In the genomic region with DNA sequence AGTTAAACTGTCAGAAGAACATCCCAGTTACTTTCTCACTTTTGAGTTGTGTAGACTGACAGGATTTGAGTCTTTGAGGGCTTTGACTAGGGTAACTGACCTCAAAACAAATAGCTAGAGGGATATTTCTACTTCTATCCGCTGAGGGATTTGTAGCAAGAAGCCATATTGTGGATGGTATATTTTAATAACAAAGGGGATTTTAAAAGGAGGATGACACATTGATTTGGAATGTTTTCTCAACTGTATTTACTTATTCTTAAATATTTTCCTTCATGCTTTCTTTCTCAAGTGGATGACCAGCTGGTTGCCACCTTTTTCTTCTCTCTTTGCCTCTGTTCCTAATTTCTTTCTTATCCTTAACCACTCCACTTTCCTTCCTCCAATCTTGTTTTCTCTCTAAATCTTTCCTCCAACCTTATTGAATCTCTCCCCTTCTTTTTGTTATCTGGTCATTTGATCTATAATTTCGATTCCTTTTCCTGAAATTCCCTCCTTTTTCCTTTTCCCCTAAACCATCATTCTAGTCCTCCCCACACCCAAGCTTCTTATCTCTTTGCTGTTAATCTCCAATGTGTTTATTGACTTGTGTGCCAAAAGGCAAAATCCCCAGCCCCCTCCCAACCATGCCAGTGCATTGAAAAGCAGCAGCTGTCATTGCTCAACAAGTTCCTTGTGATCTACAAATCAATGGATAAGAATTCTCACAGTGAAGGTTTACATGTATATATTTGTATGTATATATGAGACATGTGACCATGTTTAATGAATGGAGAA, we compare ENCODE assay signal across 11 cellular contexts.
DNase-seq lines count a peak whose midpoint lies in the region; ATAC-seq and TF ChIP-seq lines count a peak whose summit lies in the region.
"Had no signal": no experiment of that assay in that cellular context is flagged by ENCODE, and none has a peak within 500 bp of the region (broad histone marks: within the 10 kb centered on the region; RNA-seq: fewer than 3 reads in every experiment).

No MANE protein-coding gene starts in this region.

- no peak overlapping the region for H3K4me3 Mint-ChIP-seq in activated naive CD8-positive, alpha-beta T cell treated with anti-CD3 and anti-CD28 coated beads for 36 hours
- H3K4me3 Mint-ChIP-seq: CD14-positive monocyte had no signal

- DNase-seq in AG10803 (ENCODE audit: low read depth) (peak; percentile 59), NCI-H82 (lab: John Stamatoyannopoulos, UW) (peak; percentile 80), epithelial cell of esophagus (ENCODE audit: low read depth) (peak; percentile 46), dorsolateral prefrontal cortex (no peak), thyroid gland (no peak)
- DNase-seq in activated naive CD8-positive, alpha-beta T cell treated with anti-CD3 and anti-CD28 coated beads for 36 hours, result no peak
- DNase-seq: anterior cingulate cortex, head of caudate nucleus had no signal

- WGBS in thyroid gland, 2 donors, result 88 to 95% methylated on average over 2 of the region's 2 CpGs

- no peaks in the 10 kb centered on the region for H3K9me3 Mint-ChIP-seq in activated naive CD8-positive, alpha-beta T cell treated with anti-CD3 and anti-CD28 coated beads for 36 hours

- H3K4me3 ChIP-seq in AG10803 (ENCODE audit: low read length), result no peak overlapping the region
- no peak overlapping the region for H3K4me3 ChIP-seq in epithelial cell of esophagus (ENCODE audit: low read length)
- H3K4me3 ChIP-seq in muscle layer of duodenum (ENCODE audit: low read depth in 1 of 2, low read length in 2 of 2), result no peak overlapping the region
- no peak overlapping the region for H3K4me3 ChIP-seq in dorsolateral prefrontal cortex
- no peak overlapping the region for H3K4me3 ChIP-seq in thyroid gland (replicated peaks in 1 of 3)

- H3K9me3 ChIP-seq in muscle layer of duodenum (ENCODE audit: control insufficient read depth in 1 of 2, low read length in 2 of 2) (no peaks in the 10 kb centered on the region), thyroid gland (no peaks in the 10 kb centered on the region)

- peaks cover 3% of the 10 kb centered on the region for H3K36me3 Mint-ChIP-seq in activated naive CD8-positive, alpha-beta T cell treated with anti-CD3 and anti-CD28 coated beads for 36 hours

- H3K27me3 Mint-ChIP-seq in activated naive CD8-positive, alpha-beta T cell treated with anti-CD3 and anti-CD28 coated beads for 36 hours, result no peaks in the 10 kb centered on the region

- intact Hi-C loops in dorsolateral prefrontal cortex (cut with DNase I) (no loop called here), thyroid gland (cut with DNase I) (no loop called here)

- H3K4me1 ChIP-seq in muscle layer of duodenum (ENCODE audit: control insufficient read depth in 1 of 2, insufficient read depth in 2 of 2, low read length in 2 of 2) (peaks cover 21 to 27% of the 10 kb centered on the region in 2 donors), thyroid gland (peaks cover 21 to 23% of the 10 kb centered on the region in 2 donors)

- no peak overlapping the region for H3K27ac Mint-ChIP-seq in activated naive CD8-positive, alpha-beta T cell treated with anti-CD3 and anti-CD28 coated beads for 36 hours
- H3K27ac Mint-ChIP-seq: CD14-positive monocyte had no signal

- TF ChIP-seq CTCF in AG10803 (conservative IDR thresholded peaks at IDR 0.05; ENCODE audit: low read length) (no peak), epithelial cell of esophagus (IDR thresholded peaks at IDR 0.05; ENCODE audit: insufficient read depth, low read depth, low read length, missing control alignments) (no peak), dorsolateral prefrontal cortex (IDR thresholded peaks at IDR 0.05 in 54 of 56, conservative IDR thresholded peaks at IDR 0.05 in 2 of 56; ENCODE audit: low read depth in 1 of 56, partially characterized antibody in 56 of 56) (no peak), thyroid gland (IDR thresholded peaks at IDR 0.05) (no peak)

- no peak for TF ChIP-seq POLR2A in thyroid gland (IDR thresholded peaks at IDR 0.05)

- H3K27ac ChIP-seq in muscle layer of duodenum (ENCODE audit: low read length), result peak overlapping the region; percentile 86
- peak overlapping the region in 1 of 59 donors; percentile 76 for H3K27ac ChIP-seq in dorsolateral prefrontal cortex
- H3K27ac ChIP-seq in thyroid gland, result peak overlapping the region in 1 of 3 donors; percentile 91

- peaks cover 16% of the 10 kb centered on the region for H3K4me1 Mint-ChIP-seq in activated naive CD8-positive, alpha-beta T cell treated with anti-CD3 and anti-CD28 coated beads for 36 hours
- H3K4me1 Mint-ChIP-seq: CD14-positive monocyte had no signal

- ATAC-seq in HG02885 (IDR thresholded peaks at IDR 0.05; ENCODE audit: poor library complexity, unreplicated experiment), result no peak

- no peaks in the 10 kb centered on the region for H3K36me3 ChIP-seq in muscle layer of duodenum (ENCODE audit: control insufficient read depth in 1 of 2, insufficient read depth in 2 of 2, low read length in 2 of 2)
- H3K36me3 ChIP-seq in thyroid gland, result no peaks in the 10 kb centered on the region

- H3K27me3 ChIP-seq in muscle layer of duodenum (ENCODE audit: low read depth, low read length) (no peaks in the 10 kb centered on the region), dorsolateral prefrontal cortex (no peaks in the 10 kb centered on the region), thyroid gland (no peaks in the 10 kb centered on the region)

Comparison
In these comparisons a context has a peak if more than half of its experiments do, and no peak if none do; other contexts are left out.
1. DNase-seq: peak in AG10803 (single experiment), NCI-H82 (single experiment) and epithelial cell of esophagus (single experiment); none in activated naive CD8-positive, alpha-beta T cell treated with anti-CD3 and anti-CD28 coated beads for 36 hours (single experiment), dorsolateral prefrontal cortex (0 of 10) and thyroid gland (0 of 2).